8 cellular contexts compared by ENCODE assay signal in the genomic region with DNA sequence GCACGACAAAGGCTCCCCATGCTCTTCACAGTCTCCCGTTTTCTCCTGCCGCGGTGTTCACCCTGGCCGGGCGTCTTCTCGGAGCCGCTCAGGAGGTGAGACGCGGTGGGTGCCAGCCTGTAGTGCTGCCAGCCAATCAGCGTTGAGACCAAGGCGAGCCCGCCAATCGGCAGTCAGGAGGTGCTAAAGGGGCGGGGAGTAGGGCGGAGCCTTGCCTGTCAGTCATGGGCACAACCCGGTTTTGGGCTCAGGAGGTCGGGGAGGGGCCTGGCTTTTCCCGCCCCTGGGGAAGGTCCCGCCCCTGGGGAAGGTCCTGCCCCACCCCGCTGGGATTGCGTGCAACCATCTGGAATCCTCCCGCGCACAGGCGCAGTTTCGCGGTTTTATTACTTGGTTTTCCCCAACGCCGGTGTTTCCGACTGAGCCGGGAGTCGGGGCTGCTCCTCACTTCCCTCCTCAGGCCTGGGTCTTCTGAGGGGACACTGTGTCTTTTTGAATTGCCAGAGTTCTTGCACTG. TPM values are rescaled to one million over a fixed set of nuclear protein-coding genes. Genes with fewer than 3 reads are reported as not detected.
DNase-seq lines count a peak whose midpoint lies in the region; ATAC-seq and TF ChIP-seq lines count a peak whose summit lies in the region.

A gene (minus strand): TSS at position 92 of the 517 bp plus-strand sequence. CDS start 1,421 bp downstream, outside the sequence.

- TF ChIP-seq RAD21 in neural cell (conservative IDR thresholded peaks at IDR 0.05), result no peak

- no peaks in the 10 kb centered on the region for H3F3A ChIP-seq in neural cell (ENCODE audit: insufficient read depth, low read length, poor library complexity, severe bottlenecking)

- 0 out of 2 replicates have a peak within 1 kb of the TSS, but pooled peaks have one; percentile 12 for H2AFZ ChIP-seq in Karpas-422 (ENCODE audit: low read length)
- no peak within 1 kb of the TSS for H2AFZ ChIP-seq in neural cell (ENCODE audit: low read depth, low read length)

- peaks cover 10% of the 10 kb centered on the region for H3K4me1 ChIP-seq in Karpas-422 (ENCODE audit: low read length)

- H3K27me3 ChIP-seq in Karpas-422 (ENCODE audit: low read length) (no peaks in the 10 kb centered on the region), neural cell (ENCODE audit: insufficient read depth, low read depth, low read length) (peaks cover 6% of the 10 kb centered on the region)

- TF ChIP-seq EP300 in neural cell (conservative IDR thresholded peaks at IDR 0.05; ENCODE audit: poor library complexity, severe bottlenecking), result no peak

- H3K79me2 ChIP-seq in Karpas-422 (ENCODE audit: low read length), result no peaks in the 10 kb centered on the region
- no peaks in the 10 kb centered on the region for H3K79me2 ChIP-seq in neural cell (replicated peaks; ENCODE audit: insufficient read depth, low read length)

- H3K36me3 ChIP-seq in Karpas-422 (ENCODE audit: insufficient read depth, low read length), result no peaks in the 10 kb centered on the region
- no peaks in the 10 kb centered on the region for H3K36me3 ChIP-seq in neural cell (ENCODE audit: insufficient read depth, low read length)

- no peak for TF ChIP-seq CTCF in foreskin fibroblast (IDR thresholded peaks at IDR 0.05; ENCODE audit: low read depth, low read length)
- no peak for TF ChIP-seq CTCF in neural cell (IDR thresholded peaks at IDR 0.05; ENCODE audit: poor library complexity, severe bottlenecking)

- H4K20me1 ChIP-seq in Karpas-422 (ENCODE audit: insufficient read depth, low read depth, low read length) (0 out of 2 replicates have a peak, but pooled peaks cover 4% of the 10 kb centered on the region), neural cell (ENCODE audit: insufficient read depth) (no peaks in the 10 kb centered on the region)

- H3K9ac ChIP-seq in Karpas-422 (ENCODE audit: low read length), result no peak within 1 kb of the TSS
- H3K9ac ChIP-seq in neural cell (ENCODE audit: low read length), result peak within 1 kb of the TSS; percentile 12

- H3K4me3 ChIP-seq in Karpas-422 (ENCODE audit: low read length) (no peak within 1 kb of the TSS), foreskin fibroblast (ENCODE audit: low read depth in 1 of 2, low read length in 2 of 2) (peak within 1 kb of the TSS; percentile 24 to 42), neural cell (ENCODE audit: low read length) (peak within 1 kb of the TSS; percentile 64)

- H3K9me2 ChIP-seq in Karpas-422 (replicated peaks; ENCODE audit: insufficient read depth, low read length) (no peaks in the 10 kb centered on the region), neural cell (ENCODE audit: insufficient read depth, low read length) (no peaks in the 10 kb centered on the region)

- H3K9me3 ChIP-seq in Karpas-422 (ENCODE audit: low read length), result no peaks in the 10 kb centered on the region
- no peaks in the 10 kb centered on the region for H3K9me3 ChIP-seq in neural cell (ENCODE audit: low read length)

- DNase-seq in DMS153 treated with DMSO at 0.1 percent for 48 hours (lab: John Stamatoyannopoulos, UW; ENCODE audit: unreplicated experiment) (peak; percentile 91), Karpas-422 (peak; percentile 94), activated gamma-delta T cell (lab: John Stamatoyannopoulos, UW) (peak; percentile 75), foreskin fibroblast (peak; percentile 91 to 97)
- DNase-seq in stimulated activated naive CD8-positive, alpha-beta T cell treated with anti-CD3 and anti-CD28 coated beads, Interleukin-15, Interleukin-2, amounts not matched to agents 100 U/mL and 50 U/mL, for 24 hours, result peak; percentile 96

- peak; percentile 42; the same call in 1 of the 2 replicates for TF ChIP-seq POLR2A in Raji (IDR thresholded peaks at IDR 0.05; ENCODE audit: insufficient read depth, low read depth, low read length)

- H3K4me2 ChIP-seq in Karpas-422 (ENCODE audit: low read depth, low read length, poor library complexity, severe bottlenecking) (peak within 1 kb of the TSS; percentile 24), neural cell (ENCODE audit: low read length) (no peak within 1 kb of the TSS)

- H3K27ac ChIP-seq in Karpas-422 (ENCODE audit: low read length) (no peak within 1 kb of the TSS), neural cell (ENCODE audit: low read length) (no peak within 1 kb of the TSS)

- peak; percentile 80 for ATAC-seq in GM21786 (IDR thresholded peaks at IDR 0.05; ENCODE audit: unreplicated experiment)
- ATAC-seq in stimulated activated naive CD8-positive, alpha-beta T cell treated with anti-CD3 and anti-CD28 coated beads, Interleukin-15, Interleukin-2, amounts not matched to agents 100 U/mL and 50 U/mL, for 24 hours, result peak; percentile 96

TF ChIP-seq in neural cell, 6 proteins besides CTCF, POLR2A, EP300 and RAD21:
- TF ChIP-seq EZH2 (IDR thresholded peaks at IDR 0.05; ENCODE audit: borderline replicate concordance, insufficient read depth, low read length, poor library complexity, severe bottlenecking), result no peak
- no peak for TF ChIP-seq TAF1 (IDR thresholded peaks at IDR 0.05; ENCODE audit: low read depth)
- no peak for TF ChIP-seq MXI1 (conservative IDR thresholded peaks at IDR 0.05; ENCODE audit: poor library complexity, severe bottlenecking)
- no peak for TF ChIP-seq POLR2AphosphoS5 (IDR thresholded peaks at IDR 0.05)

RNA-seq across cellular contexts. Expression of the gene that starts here (rescaled TPM):
- total RNA-seq in Karpas-422 (2014; rRNA removed; shearing (Covaris generic); ENCODE audit: low replicate concordance), result not detected in 2 replicates
- not detected in 2 replicates for polyA plus RNA-seq in neural cell
- polyA minus RNA-seq in neural cell, result not detected in 2 replicates

Comparison
In these comparisons a context has a peak if more than half of its experiments do, and no peak if none do; other contexts are left out.
1. Peak in DNase-seq and H3K4me2 ChIP-seq in Karpas-422; RNA of the gene not detected or under 1 TPM.